Comparison of ENCODE assay signal across 12 cellular contexts in the genomic region with DNA sequence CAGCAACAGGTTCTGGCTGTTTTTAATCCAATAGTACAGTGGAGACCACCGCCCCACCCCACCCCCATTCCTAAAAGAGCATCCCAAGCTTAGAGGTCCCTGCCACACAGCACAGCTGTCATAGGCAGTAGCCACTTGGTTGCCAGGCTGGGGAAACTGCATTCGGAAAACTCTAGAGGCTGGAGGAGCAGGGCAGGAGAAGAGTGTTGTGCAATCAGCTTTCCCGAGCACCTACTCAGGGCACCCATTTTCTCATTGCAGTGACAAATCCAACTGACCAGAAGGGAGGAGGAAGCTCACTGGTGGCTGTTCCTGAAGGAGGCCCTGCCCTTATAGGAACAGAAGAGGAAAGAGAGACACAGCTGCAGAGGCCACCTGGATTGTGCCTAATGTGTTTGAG. TPM values are rescaled to one million over a fixed set of nuclear protein-coding genes. Genes with fewer than 3 reads are reported as not detected.
DNase-seq lines count a peak whose midpoint lies in the region; ATAC-seq and TF ChIP-seq lines count a peak whose summit lies in the region.
"Had no signal": no experiment of that assay in that cellular context is flagged by ENCODE, and none has a peak within 500 bp of the region (broad histone marks: within the 10 kb centered on the region; RNA-seq: fewer than 3 reads in every experiment).

No MANE protein-coding gene starts in this region.

- no peak for TF ChIP-seq POLR2A in breast epithelium (IDR thresholded peaks at IDR 0.05)

- no peak for TF ChIP-seq CTCF in breast epithelium (IDR thresholded peaks at IDR 0.05)

- H3K36me3 ChIP-seq in HUES48 (ENCODE audit: control insufficient read depth, insufficient read depth, low read length) (no peaks in the 10 kb centered on the region), breast epithelium (no peaks in the 10 kb centered on the region), skeletal muscle satellite cell (ENCODE audit: insufficient read depth, low read length) (no peaks in the 10 kb centered on the region)
- H3K36me3 ChIP-seq: gastrocnemius medialis had no signal

- no peak for ATAC-seq in GM19035 (IDR thresholded peaks at IDR 0.05; ENCODE audit: unreplicated experiment)
- ATAC-seq in HG02981 (IDR thresholded peaks at IDR 0.05; ENCODE audit: unreplicated experiment): no peak
- no peak for ATAC-seq in activated CD4-positive, CD25-positive, alpha-beta regulatory T cell treated with anti-CD3 and anti-CD28 coated beads, Interleukin-2, amount 50 U/mL, for 24 hours
- ATAC-seq: gastrocnemius medialis; stimulated activated effector memory CD8-positive, alpha-beta T cell treated with anti-CD3 and anti-CD28 coated beads, Interleukin-12 subunit alpha, Interleukin-12 subunit beta, amount 100 ng/mL, for 72 hours had no signal

- H3K4me1 ChIP-seq in HUES48 (ENCODE audit: control insufficient read depth, insufficient read depth, low read length): peaks cover 3% of the 10 kb centered on the region; the same call in 1 of the 2 replicates
- H3K4me1 ChIP-seq in breast epithelium: no peaks in the 10 kb centered on the region
- peaks cover 33% of the 10 kb centered on the region for H3K4me1 ChIP-seq in skeletal muscle satellite cell (ENCODE audit: control insufficient read depth, insufficient read depth, low read length)
- H3K4me1 ChIP-seq: gastrocnemius medialis, parathyroid adenoma had no signal

- H3K27me3 ChIP-seq in HUES48 (ENCODE audit: control insufficient read depth, insufficient read depth, low read length) (peaks cover 28% of the 10 kb centered on the region), breast epithelium (no peaks in the 10 kb centered on the region), skeletal muscle satellite cell (ENCODE audit: control insufficient read depth, insufficient read depth, low read length) (no peaks in the 10 kb centered on the region)

- H3K27ac ChIP-seq in HUES48 (ENCODE audit: low read depth, low read length): no peak overlapping the region
- H3K27ac ChIP-seq in breast epithelium: peak overlapping the region in 1 of 2 donors; percentile 79
- H3K27ac ChIP-seq: parathyroid adenoma had no signal

- H3K4me3 ChIP-seq in HUES48 (ENCODE audit: low read depth, low read length): peak overlapping the region; percentile 68
- H3K4me3 ChIP-seq in breast epithelium: peak overlapping the region in 2 of 3 donors; percentile 73 to 80
- peak overlapping the region; percentile 69; the same call in 1 of the 2 replicates for H3K4me3 ChIP-seq in iPS-18c (ENCODE audit: insufficient read depth, low read depth, low read length)
- H3K4me3 ChIP-seq in skeletal muscle satellite cell (ENCODE audit: low read length): peak overlapping the region; percentile 75

- no peak for DNase-seq in breast epithelium (ENCODE audit: low spot score in 2 of 2)
- DNase-seq in activated naive CD4-positive, alpha-beta T cell treated with anti-CD3 and anti-CD28 coated beads, Interleukin-2, amount 50 U/mL, for 16 hours: no peak
- DNase-seq: activated B cell treated with CpG ODN at 0.5 μM for 24 hours had no signal

- intact Hi-C loops in breast epithelium (cut with DNase I; ENCODE audit: low total_unique reads): no loop called here

- H3K9me3 ChIP-seq in HUES48 (ENCODE audit: control insufficient read depth, insufficient read depth, low read length) (no peaks in the 10 kb centered on the region), breast epithelium (no peaks in the 10 kb centered on the region), iPS-18c (ENCODE audit: control insufficient read depth, insufficient read depth, low read length) (no peaks in the 10 kb centered on the region), skeletal muscle satellite cell (replicated peaks; ENCODE audit: low read length) (no peaks in the 10 kb centered on the region)
- H3K9me3 ChIP-seq: gastrocnemius medialis had no signal

- H3K4me2 ChIP-seq in skeletal muscle satellite cell (ENCODE audit: low read length): peak overlapping the region; percentile 94

- H3K9ac ChIP-seq in HUES48 (ENCODE audit: low read depth, low read length) (no peak overlapping the region), skeletal muscle satellite cell (ENCODE audit: low read depth, low read length) (peak overlapping the region; percentile 81)
- H3K9ac ChIP-seq: parathyroid adenoma had no signal

RNA-seq across cellular contexts. Expression of a gene that starts 1.1 kb away (rescaled TPM):
- total RNA-seq in breast epithelium: 10 to 100 TPM in 2 of 3 donors, under 1 TPM in 1; 0.80 to 31.3 (median 17.7) TPM
- 81.4 and 235 TPM in 2 replicates for total RNA-seq in skeletal muscle satellite cell (2012; rRNA removed)
- total RNA-seq: activated B cell treated with CpG ODN at 0.5 μM for 24 hours had no signal

RNA-seq across cellular contexts. Expression of a gene that starts 17.2 kb away (rescaled TPM):
- not detected for total RNA-seq in breast epithelium
- 1.7 TPM in 1 of 2 replicates, not detected in the other for total RNA-seq in skeletal muscle satellite cell (2012; rRNA removed)
- total RNA-seq: activated B cell treated with CpG ODN at 0.5 μM for 24 hours, gastrocnemius medialis had no signal

RNA-seq across cellular contexts. Expression of a gene that starts 33.8 kb away (rescaled TPM):
- 1 to 10 TPM in 2 of 3 donors, not detected in 1; 2.2 to 2.9 TPM for total RNA-seq in breast epithelium
- total RNA-seq in skeletal muscle satellite cell (2012; rRNA removed): 7.4 and 43.5 TPM in 2 replicates
- total RNA-seq: activated B cell treated with CpG ODN at 0.5 μM for 24 hours had no signal
